Comparison of ENCODE assay signal across 10 cellular contexts in genomic region chr22:37601540-37602442, GRCh38. TPM values are rescaled to one million over a fixed set of nuclear protein-coding genes. Genes with fewer than 3 reads are reported as not detected.
DNase-seq lines count a peak whose midpoint lies in the region; ATAC-seq, FAIRE-seq and TF ChIP-seq lines count a peak whose summit lies in the region.
"Had no signal": no experiment of that assay in that cellular context is flagged by ENCODE, and none has a peak within 500 bp of the region (broad histone marks: within the 10 kb centered on the region; RNA-seq: fewer than 3 reads in every experiment).

No MANE protein-coding gene starts in this region.

- H2BK120ac ChIP-seq in trophoblast cell (ENCODE audit: insufficient read depth, low read length, poor library complexity), result no peak overlapping the region

- H2BK5ac ChIP-seq in trophoblast cell (ENCODE audit: low read depth, low read length, poor library complexity), result no peak overlapping the region

- H3K23ac ChIP-seq in trophoblast cell (ENCODE audit: low read length), result no peak overlapping the region

- H3K4ac ChIP-seq in trophoblast cell (ENCODE audit: low read depth, low read length), result no peak overlapping the region

- no peak for ATAC-seq in HG02623 (IDR thresholded peaks at IDR 0.05; ENCODE audit: unreplicated experiment)
- ATAC-seq: gastroesophageal sphincter had no signal

- H3K27ac ChIP-seq in duodenal mucosa (ENCODE audit: low read depth, low read length) (no peak overlapping the region), trophoblast cell (ENCODE audit: low read depth, low read length) (no peak overlapping the region), kidney (ENCODE audit: low read depth in 2 of 2, low read length in 2 of 2) (peak overlapping the region in 1 of 2 donors; percentile 1)
- H3K27ac ChIP-seq: gastroesophageal sphincter had no signal

- DNase-seq in HCEC 1CT (peak; percentile 81), NCI-H510A treated with DMSO at 0.1 percent for 48 hours (lab: John Stamatoyannopoulos, UW) (peak; percentile 39), trophoblast cell (peak; percentile 59 to 62), inferior parietal cortex (ENCODE audit: extremely low spot score) (no peak), kidney (no peak)
- no peak for DNase-seq in stimulated activated CD4-positive, alpha-beta T cell treated with anti-CD3 and anti-CD28 coated beads, Interleukin-4, amount 100 ng/mL, for 24 hours

- H3K4me3 ChIP-seq in duodenal mucosa (ENCODE audit: low read depth in 1 of 2, low read length in 2 of 2) (peak overlapping the region; percentile 1 to 51), trophoblast cell (ENCODE audit: low read depth, low read length) (no peak overlapping the region), kidney (ENCODE audit: low read length in 2 of 2) (no peak overlapping the region)
- H3K4me3 ChIP-seq: gastroesophageal sphincter had no signal

- no CpG with 5 or more reads among the region's 14 CpGs for WGBS in trophoblast cell (ENCODE audit: extremely low coverage, insufficient coverage, insufficient read length)

- H2AK5ac ChIP-seq in trophoblast cell (ENCODE audit: low read length), result no peak overlapping the region

- TF ChIP-seq CTCF in kidney (IDR thresholded peaks at IDR 0.05; ENCODE audit: borderline replicate concordance, extremely low read depth, insufficient read depth), result no peak

- no peak overlapping the region for H3K18ac ChIP-seq in trophoblast cell (ENCODE audit: low read length)

- H3K36me3 ChIP-seq in duodenal mucosa (ENCODE audit: control insufficient read depth in 1 of 2, insufficient read depth in 2 of 2, low read length in 2 of 2) (no peaks in the 10 kb centered on the region), trophoblast cell (ENCODE audit: control insufficient read depth in 1 of 2, insufficient read depth in 2 of 2, low read length in 2 of 2) (no peaks in the 10 kb centered on the region), kidney (ENCODE audit: control insufficient read depth in 1 of 2, insufficient read depth in 2 of 2, low read length in 2 of 2) (no peaks in the 10 kb centered on the region)
- H3K36me3 ChIP-seq: gastroesophageal sphincter had no signal

- no peaks in the 10 kb centered on the region for H3K79me2 ChIP-seq in trophoblast cell (ENCODE audit: control insufficient read depth, insufficient read depth, low read length, poor library complexity)

- peak overlapping the region; percentile 13 for H2AFZ ChIP-seq in trophoblast cell (ENCODE audit: insufficient read depth, low read length, poor library complexity)

- intact Hi-C loops in kidney (cut with DNase I), result no loop called here

- H3K4me2 ChIP-seq in trophoblast cell (ENCODE audit: low read length), result no peak overlapping the region

- no peak for FAIRE-seq in kidney (lab: Jason Lieb, UNC)

- no peak overlapping the region for H4K12ac ChIP-seq in trophoblast cell (ENCODE audit: low read depth, low read length)

- no peak overlapping the region for H2BK12ac ChIP-seq in trophoblast cell (ENCODE audit: low read length)

- no peaks in the 10 kb centered on the region for H3K79me1 ChIP-seq in trophoblast cell (ENCODE audit: low read length)

- H4K91ac ChIP-seq in trophoblast cell (ENCODE audit: low read depth, low read length), result no peak overlapping the region

- no peak overlapping the region for H3K14ac ChIP-seq in trophoblast cell (ENCODE audit: low read length)

- H3K27me3 ChIP-seq in duodenal mucosa (ENCODE audit: control insufficient read depth in 1 of 2, insufficient read depth in 2 of 2, low read length in 2 of 2), result no peaks in the 10 kb centered on the region
- no peaks in the 10 kb centered on the region for H3K27me3 ChIP-seq in trophoblast cell (ENCODE audit: insufficient read depth, low read length)

- H3K9ac ChIP-seq in duodenal mucosa (ENCODE audit: low read depth in 1 of 2, low read length in 2 of 2) (peak overlapping the region; percentile 35 to 57), trophoblast cell (ENCODE audit: low read length) (no peak overlapping the region), kidney (ENCODE audit: low read length in 2 of 2) (no peak overlapping the region)

- H3K4me1 ChIP-seq in duodenal mucosa (ENCODE audit: control insufficient read depth in 1 of 2, insufficient read depth in 2 of 2, low read length in 2 of 2) (peaks cover 16 to 26% of the 10 kb centered on the region in 2 donors), trophoblast cell (ENCODE audit: control insufficient read depth in 1 of 2, insufficient read depth in 2 of 2, low read length in 2 of 2) (peaks cover 0 to 6% of the 10 kb centered on the region in 2 experiments), kidney (ENCODE audit: control insufficient read depth in 1 of 2, insufficient read depth in 1 of 2, low read depth in 1 of 2, low read length in 2 of 2) (no peaks in the 10 kb centered on the region)

- H3K9me3 ChIP-seq in duodenal mucosa (ENCODE audit: control insufficient read depth in 1 of 2, low read length in 2 of 2) (no peaks in the 10 kb centered on the region), trophoblast cell (ENCODE audit: insufficient read depth, low read depth, low read length) (no peaks in the 10 kb centered on the region), kidney (ENCODE audit: control insufficient read depth in 1 of 2, low read length in 2 of 2) (no peaks in the 10 kb centered on the region)
- H3K9me3 ChIP-seq: gastroesophageal sphincter had no signal

- no peak overlapping the region for H4K8ac ChIP-seq in trophoblast cell (ENCODE audit: low read depth, low read length)

RNA-seq across cellular contexts. Expression of gene GGA1, which starts 6.8 kb away (rescaled TPM):
- polyA plus RNA-seq in trophoblast cell (2013), result 31.8 and 32.0 TPM in 2 replicates
- total RNA-seq in kidney, result 61.2 TPM
- 37.5 TPM for polyA plus RNA-seq in kidney (ENCODE audit: insufficient read depth, low read depth, low replicate concordance)

RNA-seq across cellular contexts. Expression of gene LGALS2, which starts 21.9 kb away (rescaled TPM):
- not detected in 2 replicates for polyA plus RNA-seq in trophoblast cell (2013)
- total RNA-seq in kidney, result 20.4 TPM
- 372 TPM for polyA plus RNA-seq in kidney (ENCODE audit: insufficient read depth, low read depth, low replicate concordance)
- total RNA-seq: gastroesophageal sphincter, temporal lobe had no signal

RNA-seq across cellular contexts. Expression of gene SH3BP1, which starts 37.7 kb away (rescaled TPM):
- polyA plus RNA-seq in trophoblast cell (2013), result 34.1 and 35.7 TPM in 2 replicates
- total RNA-seq in kidney, result 12.8 TPM
- 2.2 TPM for polyA plus RNA-seq in kidney (ENCODE audit: insufficient read depth, low read depth, low replicate concordance)

RNA-seq across cellular contexts. Expression of gene CDC42EP1, which starts 41.5 kb away (rescaled TPM):
- 191 and 202 TPM in 2 replicates for polyA plus RNA-seq in trophoblast cell (2013)
- 68.5 TPM for total RNA-seq in kidney
- polyA plus RNA-seq in kidney (ENCODE audit: insufficient read depth, low read depth, low replicate concordance), result 29.5 TPM

RNA-seq across cellular contexts. Expression of gene PDXP, which starts 56.7 kb away (rescaled TPM):
- polyA plus RNA-seq in trophoblast cell (2013), result 5.5 and 5.8 TPM in 2 replicates
- total RNA-seq in kidney, result 6.3 TPM
- 29.6 TPM for polyA plus RNA-seq in kidney (ENCODE audit: insufficient read depth, low read depth, low replicate concordance)

Comparison
In these comparisons a context has a peak if more than half of its experiments do, and no peak if none do; other contexts are left out.
1. DNase-seq: peak in HCEC 1CT (single experiment), NCI-H510A treated with DMSO at 0.1 percent for 48 hours (single experiment) and trophoblast cell (2 of 2); none in stimulated activated CD4-positive, alpha-beta T cell treated with anti-CD3 and anti-CD28 coated beads, Interleukin-4, amount 100 ng/mL, for 24 hours (single experiment), inferior parietal cortex (single experiment) and kidney (single experiment).
2. H3K4me3 ChIP-seq: peak in duodenal mucosa (2 of 2); none in trophoblast cell (single experiment) and kidney (0 of 2).
3. H3K9ac ChIP-seq: peak in duodenal mucosa (2 of 2); none in trophoblast cell (single experiment) and kidney (0 of 2).